ENCODE assay signal across 16 cellular contexts in genomic region chr7:44793919-44794715, GRCh38. TPM values are rescaled to one million over a fixed set of nuclear protein-coding genes. Genes with fewer than 3 reads are reported as not detected.
DNase-seq lines count a peak whose midpoint lies in the region; ATAC-seq and TF ChIP-seq lines count a peak whose summit lies in the region.
"Had no signal": no experiment of that assay in that cellular context is flagged by ENCODE, and none has a peak within 500 bp of the region (broad histone marks: within the 10 kb centered on the region; RNA-seq: fewer than 3 reads in every experiment).

No MANE protein-coding gene starts in this region.

- in situ Hi-C loops in Panc1 (cut with HindIII; ENCODE audit: low pct_unique_long_range_greater_than_20kb, low sequenced_read_pairs), result no loop called here

- intact Hi-C loops in Panc1 (cut with micrococcal nuclease; ENCODE audit: unreplicated experiment), result no loop called here

- POLR2A ChIA-PET in Panc1 (lab: Charles Lee), result interaction anchor here (0.6 to 0.9 kb wide), 2 partner anchors 46 to 54 kb away, joined by 3 read pairs; partner anchors contain the start of gene H2AZ2

- no peak overlapping the region for H3K4me3 ChIP-seq in Panc1 (ENCODE audit: low read depth in 2 of 2, low read length in 2 of 2)
- H3K4me3 ChIP-seq: lung, vagina had no signal

- H3K27ac Mint-ChIP-seq in activated naive CD4-positive, alpha-beta T cell treated with anti-CD3 and anti-CD28 coated beads, Interleukin-2, amount 10 ng/mL, durations not matched to agents 7 days and 5 days, result peak overlapping the region; percentile 47
- H3K27ac Mint-ChIP-seq in activated naive CD4-positive, alpha-beta T cell treated with anti-CD3 and anti-CD28 coated beads, Interleukin-2, amount 50 U/mL, for 72 hours, result peak overlapping the region in 1 of 2 donors; percentile 62
- peak overlapping the region; percentile 33 for H3K27ac Mint-ChIP-seq in stimulated activated naive B cell treated with anti-CD40 and anti-IgM and Interleukin-4, amounts not matched to agents 10 μg/mL and 1 μg/mL and 100 μg/mL, for 72 hours
- H3K27ac Mint-ChIP-seq: activated CD4-positive, alpha-beta T cell treated with anti-CD3 and anti-CD28 coated beads for 36 hours; T-helper 2 cell treated with Interferon-gamma antibody and Interleukin-4, amounts not matched to agents 5 μg/mL and 100 μg/mL, for 36 hours had no signal

- TF ChIP-seq CTCF in Panc1 (IDR thresholded peaks at IDR 0.05), result no peak

- peaks cover 11% of the 10 kb centered on the region for H3K36me3 ChIP-seq in Panc1 (ENCODE audit: control insufficient read depth, insufficient read depth, low read length)

- H3K36me3 Mint-ChIP-seq in activated naive CD4-positive, alpha-beta T cell treated with anti-CD3 and anti-CD28 coated beads, Interleukin-2, amount 10 ng/mL, durations not matched to agents 7 days and 5 days, result peaks cover 19% of the 10 kb centered on the region
- H3K36me3 Mint-ChIP-seq in activated naive CD4-positive, alpha-beta T cell treated with anti-CD3 and anti-CD28 coated beads, Interleukin-2, amount 50 U/mL, for 72 hours, result peaks cover 21 to 22% of the 10 kb centered on the region in 2 donors
- peaks cover 12 to 22% of the 10 kb centered on the region in 2 donors for H3K36me3 Mint-ChIP-seq in stimulated activated naive B cell treated with anti-CD40 and anti-IgM and Interleukin-4, amounts not matched to agents 10 μg/mL and 1 μg/mL and 100 μg/mL, for 72 hours

- no peaks in the 10 kb centered on the region for H3K27me3 ChIP-seq in Panc1 (ENCODE audit: control insufficient read depth, insufficient read depth, low read length)
- H3K27me3 ChIP-seq: vagina had no signal

- no peak for DNase-seq in activated naive CD4-positive, alpha-beta T cell treated with anti-CD3 and anti-CD28 coated beads, Interleukin-2, amount 10 ng/mL, durations not matched to agents 7 days and 5 days
- no peak for DNase-seq in activated naive CD4-positive, alpha-beta T cell treated with anti-CD3 and anti-CD28 coated beads, Interleukin-2, amount 50 U/mL, for 72 hours (ENCODE audit: low spot score in 2 of 2)
- DNase-seq in Panc1 (ENCODE audit: low read depth, low spot score) (no peak), fibroblast of peridontal ligament (ENCODE audit: extremely low read depth) (peak; percentile 65), NCI-H2227 (lab: John Stamatoyannopoulos, UW; ENCODE audit: unreplicated experiment) (no peak), SW 1271 (lab: John Stamatoyannopoulos, UW) (no peak)
- no peak for DNase-seq in stimulated activated naive B cell treated with anti-CD40 and anti-IgM and Interleukin-4, amounts not matched to agents 10 μg/mL and 1 μg/mL and 100 μg/mL, for 72 hours
- DNase-seq in activated CD8-positive, alpha-beta memory T cell treated with anti-CD3 and anti-CD28 coated beads for 24 hours, result no peak
- DNase-seq: activated CD4-positive, alpha-beta T cell treated with anti-CD3 and anti-CD28 coated beads for 36 hours; DMS 273 treated with DMSO at 0.1 percent for 48 hours; NCI-H187 treated with DMSO at 0.1 percent for 48 hours; NCI-H526 treated with DMSO at 0.1 percent for 48 hours; stimulated activated naive CD4-positive, alpha-beta T cell had no signal

- TSS peak; percentile 51 for BruUV-seq in Panc1 (replicated peaks; lab: Mats Ljungman, UMichigan)

- no peaks in the 10 kb centered on the region for H3K9me3 Mint-ChIP-seq in activated naive CD4-positive, alpha-beta T cell treated with anti-CD3 and anti-CD28 coated beads, Interleukin-2, amount 10 ng/mL, durations not matched to agents 7 days and 5 days
- H3K9me3 Mint-ChIP-seq in activated naive CD4-positive, alpha-beta T cell treated with anti-CD3 and anti-CD28 coated beads, Interleukin-2, amount 50 U/mL, for 72 hours, result no peaks in the 10 kb centered on the region
- H3K9me3 Mint-ChIP-seq in stimulated activated naive B cell treated with anti-CD40 and anti-IgM and Interleukin-4, amounts not matched to agents 10 μg/mL and 1 μg/mL and 100 μg/mL, for 72 hours, result no peaks in the 10 kb centered on the region
- H3K9me3 Mint-ChIP-seq: T-helper 2 cell treated with Interferon-gamma antibody and Interleukin-4, amounts not matched to agents 5 μg/mL and 100 μg/mL, for 36 hours had no signal

- H3K27me3 Mint-ChIP-seq in activated naive CD4-positive, alpha-beta T cell treated with anti-CD3 and anti-CD28 coated beads, Interleukin-2, amount 10 ng/mL, durations not matched to agents 7 days and 5 days, result peaks cover 5% of the 10 kb centered on the region
- no peaks in the 10 kb centered on the region for H3K27me3 Mint-ChIP-seq in stimulated activated naive B cell treated with anti-CD40 and anti-IgM and Interleukin-4, amounts not matched to agents 10 μg/mL and 1 μg/mL and 100 μg/mL, for 72 hours
- H3K27me3 Mint-ChIP-seq: activated CD4-positive, alpha-beta T cell treated with anti-CD3 and anti-CD28 coated beads for 36 hours had no signal

- CTCF ChIA-PET in activated naive CD4-positive, alpha-beta T cell treated with anti-CD3 and anti-CD28 coated beads, Interleukin-2, amount 10 ng/mL, durations not matched to agents 7 days and 5 days (lab: Charles Lee), result interaction anchor here (1.2 kb wide), 1 partner anchor 23 kb away, joined by 4 read pairs; no protein-coding TSS in a partner anchor
- CTCF ChIA-PET in Panc1 (lab: Charles Lee), result no interaction called here

- peaks cover 23% of the 10 kb centered on the region for H3K4me1 Mint-ChIP-seq in activated naive CD4-positive, alpha-beta T cell treated with anti-CD3 and anti-CD28 coated beads, Interleukin-2, amount 10 ng/mL, durations not matched to agents 7 days and 5 days
- peaks cover 8 to 20% of the 10 kb centered on the region in 2 donors for H3K4me1 Mint-ChIP-seq in stimulated activated naive B cell treated with anti-CD40 and anti-IgM and Interleukin-4, amounts not matched to agents 10 μg/mL and 1 μg/mL and 100 μg/mL, for 72 hours

- no peak for ATAC-seq in activated naive CD4-positive, alpha-beta T cell treated with anti-CD3 and anti-CD28 coated beads, Interleukin-2, amount 50 U/mL, for 72 hours
- ATAC-seq in Panc1, result no peak
- no peak for ATAC-seq in stimulated activated naive B cell treated with anti-CD40 and anti-IgM and Interleukin-4, amounts not matched to agents 10 μg/mL and 1 μg/mL and 100 μg/mL, for 72 hours (replicated peaks)
- ATAC-seq: activated CD4-positive, alpha-beta T cell treated with anti-CD3 and anti-CD28 coated beads for 36 hours had no signal

- H3K27ac ChIP-seq in Panc1 (ENCODE audit: low read length), result peak overlapping the region; percentile 40; the same call in 1 of the 2 replicates
- H3K27ac ChIP-seq: vagina had no signal

- H3K9me3 ChIP-seq in Panc1 (ENCODE audit: control insufficient read depth, insufficient read depth, low read depth, low read length), result no peaks in the 10 kb centered on the region
- H3K9me3 ChIP-seq: vagina had no signal

- no peak overlapping the region for H3K4me3 Mint-ChIP-seq in activated naive CD4-positive, alpha-beta T cell treated with anti-CD3 and anti-CD28 coated beads, Interleukin-2, amount 10 ng/mL, durations not matched to agents 7 days and 5 days
- H3K4me3 Mint-ChIP-seq in stimulated activated naive B cell treated with anti-CD40 and anti-IgM and Interleukin-4, amounts not matched to agents 10 μg/mL and 1 μg/mL and 100 μg/mL, for 72 hours, result no peak overlapping the region
- H3K4me3 Mint-ChIP-seq: T-helper 2 cell treated with Interferon-gamma antibody and Interleukin-4, amounts not matched to agents 5 μg/mL and 100 μg/mL, for 36 hours had no signal

- peaks cover 16% of the 10 kb centered on the region for H3K4me1 ChIP-seq in Panc1 (ENCODE audit: control insufficient read depth, insufficient read depth, low read length)

RNA-seq across cellular contexts. Expression of gene PPIA, which starts 2.4 kb away (rescaled TPM):
- total RNA-seq in activated naive CD4-positive, alpha-beta T cell treated with anti-CD3 and anti-CD28 coated beads, Interleukin-2, amount 50 U/mL, for 72 hours, result 1,000 to 10,000 TPM; 2,757 to 2,768 TPM
- 3,706 TPM for total RNA-seq in Panc1 (2021; ENCODE audit: unreplicated experiment)
- 2,487 TPM for polyA plus RNA-seq in Panc1 (2012; ENCODE audit: insufficient read length)

RNA-seq across cellular contexts. Expression of gene ZMIZ2, which starts 45.5 kb away (rescaled TPM):
- total RNA-seq in activated naive CD4-positive, alpha-beta T cell treated with anti-CD3 and anti-CD28 coated beads, Interleukin-2, amount 50 U/mL, for 72 hours, result 100 to 1,000 TPM; 124 to 176 TPM
- 137 TPM for total RNA-seq in Panc1 (2021; ENCODE audit: unreplicated experiment)
- 108 TPM for polyA plus RNA-seq in Panc1 (2012; ENCODE audit: insufficient read length)

RNA-seq across cellular contexts. Expression of gene H2AZ2, which starts 53.8 kb away (rescaled TPM):
- total RNA-seq in activated naive CD4-positive, alpha-beta T cell treated with anti-CD3 and anti-CD28 coated beads, Interleukin-2, amount 50 U/mL, for 72 hours, result 100 to 1,000 TPM; 264 to 330 TPM
- 319 TPM for total RNA-seq in Panc1 (2021; ENCODE audit: unreplicated experiment)
- polyA plus RNA-seq in Panc1 (2012; ENCODE audit: insufficient read length), result 304 TPM
